In genomic region chr7:12719978-12720377, GRCh38 we compare ENCODE assay signal across 14 cellular contexts. TPM values are rescaled to one million over a fixed set of nuclear protein-coding genes. Genes with fewer than 3 reads are reported as not detected.
A peak's percentile ranks its signal among the peaks of the same experiment; 100 is the strongest.
DNase-seq lines count a peak whose midpoint lies in the region; ATAC-seq and TF ChIP-seq lines count a peak whose summit lies in the region.
"Had no signal": no experiment of that assay in that cellular context is flagged by ENCODE, and none has a peak within 500 bp of the region (broad histone marks: within the 10 kb centered on the region; RNA-seq: fewer than 3 reads in every experiment).

No MANE protein-coding gene starts in this region.

- peak overlapping the region; percentile 55 to 80 for H3K27ac Mint-ChIP-seq in stimulated activated naive CD8-positive, alpha-beta T cell treated with anti-CD3 and anti-CD28 coated beads, Interleukin-15, amount 100 ng/mL, for 72 hours

- ATAC-seq in stimulated activated naive CD8-positive, alpha-beta T cell treated with anti-CD3 and anti-CD28 coated beads, Interleukin-15, amount 100 ng/mL, for 72 hours = no peak

- peak; percentile 82 for DNase-seq in SIG-M5 treated with dmso at 0.1 percent for 504 hours (lab: John Stamatoyannopoulos, UW; ENCODE audit: unreplicated experiment)
- DNase-seq in SIG-M5 (lab: John Stamatoyannopoulos, UW) = no peak
- no peak for DNase-seq in SJSA1 (ENCODE audit: low read depth in 1 of 2, low spot score in 2 of 2)
- peak; percentile 47 for DNase-seq in fibroblast of the aortic adventitia (ENCODE audit: low read depth)
- DNase-seq in stimulated activated naive CD8-positive, alpha-beta T cell treated with anti-CD3 and anti-CD28 coated beads, Interleukin-15, amount 100 ng/mL, for 72 hours = no peak
- DNase-seq in stimulated activated CD4-positive, alpha-beta T cell treated with anti-CD3 and anti-CD28 coated beads, Interleukin-15, amount 100 ng/mL, for 24 hours = no peak
- no peak for DNase-seq in GM10266 (ENCODE audit: extremely low spot score)
- no peak for DNase-seq in NCI-H748 (lab: John Stamatoyannopoulos, UW; ENCODE audit: unreplicated experiment)
- DNase-seq: activated naive CD4-positive, alpha-beta T cell treated with Interleukin-2 at 50 U/mL for 16 hours; NCI-H1694; stimulated activated CD4-positive, alpha-beta T cell treated with anti-CD3 and anti-CD28 coated beads, Interleukin-4, amount 100 ng/mL, for 1 hour; testis had no signal

- no peaks in the 10 kb centered on the region for H3K27me3 Mint-ChIP-seq in stimulated activated naive CD8-positive, alpha-beta T cell treated with anti-CD3 and anti-CD28 coated beads, Interleukin-15, amount 100 ng/mL, for 72 hours

- no peaks in the 10 kb centered on the region for H3K36me3 ChIP-seq in SJSA1

- no peaks in the 10 kb centered on the region for H3K9me3 Mint-ChIP-seq in stimulated activated naive CD8-positive, alpha-beta T cell treated with anti-CD3 and anti-CD28 coated beads, Interleukin-15, amount 100 ng/mL, for 72 hours

- peaks cover 48% of the 10 kb centered on the region for H3K4me1 Mint-ChIP-seq in stimulated activated naive CD8-positive, alpha-beta T cell treated with anti-CD3 and anti-CD28 coated beads, Interleukin-15, amount 100 ng/mL, for 72 hours

- H3K4me3 Mint-ChIP-seq in stimulated activated naive CD8-positive, alpha-beta T cell treated with anti-CD3 and anti-CD28 coated beads, Interleukin-15, amount 100 ng/mL, for 72 hours = no peak overlapping the region

- no peaks in the 10 kb centered on the region for H3K27me3 ChIP-seq in SJSA1 (replicated peaks)
- H3K27me3 ChIP-seq: testis had no signal

- TF ChIP-seq CTCF in fibroblast of the aortic adventitia (IDR thresholded peaks at IDR 0.05; ENCODE audit: insufficient read depth, low read length) (no peak), GM10266 (IDR thresholded peaks at IDR 0.05; ENCODE audit: control insufficient read depth, insufficient read depth, low read depth, missing control alignments) (no peak)

- peak overlapping the region; percentile 64 for H3K27ac ChIP-seq in SJSA1
- H3K27ac ChIP-seq: 22Rv1, VCaP had no signal

- no peaks in the 10 kb centered on the region for H3K9me3 ChIP-seq in SJSA1 (replicated peaks)
- H3K9me3 ChIP-seq: testis had no signal

- peaks cover 27% of the 10 kb centered on the region for H3K4me1 ChIP-seq in SJSA1 (replicated peaks)

- H3K4me3 ChIP-seq in SJSA1 (no peak overlapping the region), fibroblast of the aortic adventitia (ENCODE audit: low read depth, low read length) (no peak overlapping the region)
- H3K4me3 ChIP-seq: testis had no signal

RNA-seq across cellular contexts. Expression of gene ARL4A, which starts 32.5 kb away (rescaled TPM):
- 23.7 and 29.6 TPM in 2 replicates for total RNA-seq in SJSA1 (2014; rRNA removed; shearing (Covaris generic))
- 13.2 and 25.8 TPM in 2 replicates for total RNA-seq in fibroblast of the aortic adventitia (ENCODE audit: low replicate concordance)

Comparison
In these comparisons a context has a peak if more than half of its experiments do, and no peak if none do; other contexts are left out.
1. DNase-seq: peak in SIG-M5 treated with dmso at 0.1 percent for 504 hours (single experiment) and fibroblast of the aortic adventitia (single experiment); none in SIG-M5 (single experiment), SJSA1 (0 of 2), stimulated activated naive CD8-positive, alpha-beta T cell treated with anti-CD3 and anti-CD28 coated beads, Interleukin-15, amount 100 ng/mL, for 72 hours (0 of 2), stimulated activated CD4-positive, alpha-beta T cell treated with anti-CD3 and anti-CD28 coated beads, Interleukin-15, amount 100 ng/mL, for 24 hours (single experiment), GM10266 (single experiment) and NCI-H748 (single experiment).